In genomic region chr2:205683179-205683978, GRCh38 we compare ENCODE assay signal across 8 cellular contexts. TPM values are rescaled to one million over a fixed set of nuclear protein-coding genes. Genes with fewer than 3 reads are reported as not detected.
DNase-seq lines count a peak whose midpoint lies in the region; ATAC-seq and TF ChIP-seq lines count a peak whose summit lies in the region.

No MANE protein-coding gene starts in this region.

- no peak overlapping the region for H3K27ac ChIP-seq in iPS DF 6.9 (ENCODE audit: low read length)

- no peak overlapping the region for H3K27ac Mint-ChIP-seq in WTC11
- H3K27ac Mint-ChIP-seq in stimulated activated memory B cell treated with anti-CD40 and anti-IgM and Interleukin-4, amounts not matched to agents 10 μg/mL and 1 μg/mL and 100 μg/mL, for 72 hours = no peak overlapping the region

- H3K9me3 Mint-ChIP-seq in WTC11 = no peaks in the 10 kb centered on the region
- H3K9me3 Mint-ChIP-seq in stimulated activated memory B cell treated with anti-CD40 and anti-IgM and Interleukin-4, amounts not matched to agents 10 μg/mL and 1 μg/mL and 100 μg/mL, for 72 hours = no peaks in the 10 kb centered on the region

- TF ChIP-seq CTCF in WTC11 (IDR thresholded peaks at IDR 0.05) = no peak

- no peaks in the 10 kb centered on the region for H3K36me3 Mint-ChIP-seq in WTC11
- H3K36me3 Mint-ChIP-seq in stimulated activated memory B cell treated with anti-CD40 and anti-IgM and Interleukin-4, amounts not matched to agents 10 μg/mL and 1 μg/mL and 100 μg/mL, for 72 hours = no peaks in the 10 kb centered on the region

- H3K36me3 ChIP-seq in iPS DF 6.9 (ENCODE audit: control insufficient read depth, insufficient read depth, low read length) = no peaks in the 10 kb centered on the region

- CTCF ChIA-PET in WTC11 (lab: Charles Lee) = interaction anchor here (1.1 to 5.1 kb wide), 4 partner anchors 8 to 243 kb away, joined by 3 to 41 read pairs (median 5); no protein-coding TSS in a partner anchor

- H3K27me3 ChIP-seq in iPS DF 6.9 (ENCODE audit: control insufficient read depth, insufficient read depth, low read length) = peaks cover 20% of the 10 kb centered on the region; the same call in 1 of the 2 replicates

- H3K4me1 Mint-ChIP-seq in WTC11 = peaks cover 71% of the 10 kb centered on the region
- peaks cover 56% of the 10 kb centered on the region for H3K4me1 Mint-ChIP-seq in stimulated activated memory B cell treated with anti-CD40 and anti-IgM and Interleukin-4, amounts not matched to agents 10 μg/mL and 1 μg/mL and 100 μg/mL, for 72 hours

- H3K4me1 ChIP-seq in iPS DF 6.9 (ENCODE audit: control insufficient read depth, insufficient read depth, low read length) = peaks cover 8% of the 10 kb centered on the region

- no peaks in the 10 kb centered on the region for H3K9me3 ChIP-seq in iPS DF 6.9 (ENCODE audit: control insufficient read depth, insufficient read depth, low read length)

- POLR2A ChIA-PET in WTC11 (lab: Charles Lee) = interaction anchor here (1.2 to 1.7 kb wide), 2 partner anchors 12 to 37 kb away, joined by 5 to 11 read pairs; no protein-coding TSS in a partner anchor

- H3K4me3 Mint-ChIP-seq in WTC11 = peak overlapping the region; percentile 78
- peak overlapping the region; percentile 89 for H3K4me3 Mint-ChIP-seq in stimulated activated memory B cell treated with anti-CD40 and anti-IgM and Interleukin-4, amounts not matched to agents 10 μg/mL and 1 μg/mL and 100 μg/mL, for 72 hours

- H3K4me3 ChIP-seq in iPS DF 6.9 (ENCODE audit: low read length) = peak overlapping the region; percentile 26; the same call in 1 of the 2 replicates

- peak; percentile 41 for DNase-seq in NCI-H2227 treated with DMSO at 0.1 percent for 48 hours (lab: John Stamatoyannopoulos, UW)
- DNase-seq in NCI-H2227 (lab: John Stamatoyannopoulos, UW; ENCODE audit: unreplicated experiment) = no peak
- no peak for DNase-seq in WTC11 (ENCODE audit: low spot score)
- no peak for DNase-seq in iPS DF 6.9 (ENCODE audit: low read depth, low spot score)
- DNase-seq in Ammon's horn (ENCODE audit: low spot score) = no peak
- DNase-seq in ureter (ENCODE audit: low spot score) = no peak

- no CpG with 5 or more reads among the region's 9 CpGs for WGBS in iPS DF 6.9 (ENCODE audit: insufficient coverage, insufficient read length)

- ATAC-seq in WTC11 = no peak
- no peak for ATAC-seq in stimulated activated memory B cell treated with anti-CD40 and anti-IgM and Interleukin-4, amounts not matched to agents 10 μg/mL and 1 μg/mL and 100 μg/mL, for 72 hours
- no peak for ATAC-seq in HG03135 (IDR thresholded peaks at IDR 0.05; ENCODE audit: unreplicated experiment)

- peaks cover 63% of the 10 kb centered on the region for H3K27me3 Mint-ChIP-seq in WTC11 (ENCODE audit: low read depth)
- H3K27me3 Mint-ChIP-seq in stimulated activated memory B cell treated with anti-CD40 and anti-IgM and Interleukin-4, amounts not matched to agents 10 μg/mL and 1 μg/mL and 100 μg/mL, for 72 hours = peaks cover 34% of the 10 kb centered on the region

TF ChIP-seq in WTC11, 78 proteins besides CTCF, POLR2A, EP300 and RAD21:
- TF ChIP-seq ZNF423 (CRISPR knock-in tag; IDR thresholded peaks at IDR 0.05) = no peak
- TF ChIP-seq STAT6 (CRISPR knock-in tag; conservative IDR thresholded peaks at IDR 0.05; ENCODE audit: low read depth) = no peak
- TF ChIP-seq, protein P1, sequence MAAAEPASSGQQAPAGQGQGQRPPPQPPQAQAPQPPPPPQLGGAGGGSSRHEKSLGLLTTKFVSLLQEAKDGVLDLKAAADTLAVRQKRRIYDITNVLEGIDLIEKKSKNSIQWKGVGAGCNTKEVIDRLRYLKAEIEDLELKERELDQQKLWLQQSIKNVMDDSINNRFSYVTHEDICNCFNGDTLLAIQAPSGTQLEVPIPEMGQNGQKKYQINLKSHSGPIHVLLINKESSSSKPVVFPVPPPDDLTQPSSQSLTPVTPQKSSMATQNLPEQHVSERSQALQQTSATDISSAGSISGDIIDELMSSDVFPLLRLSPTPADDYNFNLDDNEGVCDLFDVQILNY (CRISPR knock-in tag; IDR thresholded peaks at IDR 0.05) = no peak
- TF ChIP-seq GRHL2 (CRISPR knock-in tag; IDR thresholded peaks at IDR 0.05; ENCODE audit: insufficient replicate concordance, severe bottlenecking) = no peak
- TF ChIP-seq TP53 (CRISPR knock-in tag; IDR thresholded peaks at IDR 0.05) = no peak
- TF ChIP-seq, protein P2, sequence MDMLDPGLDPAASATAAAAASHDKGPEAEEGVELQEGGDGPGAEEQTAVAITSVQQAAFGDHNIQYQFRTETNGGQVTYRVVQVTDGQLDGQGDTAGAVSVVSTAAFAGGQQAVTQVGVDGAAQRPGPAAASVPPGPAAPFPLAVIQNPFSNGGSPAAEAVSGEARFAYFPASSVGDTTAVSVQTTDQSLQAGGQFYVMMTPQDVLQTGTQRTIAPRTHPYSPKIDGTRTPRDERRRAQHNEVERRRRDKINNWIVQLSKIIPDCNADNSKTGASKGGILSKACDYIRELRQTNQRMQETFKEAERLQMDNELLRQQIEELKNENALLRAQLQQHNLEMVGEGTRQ (CRISPR knock-in tag; IDR thresholded peaks at IDR 0.05) = no peak
- no peak for TF ChIP-seq CBFB (CRISPR knock-in tag; IDR thresholded peaks at IDR 0.05; ENCODE audit: low read depth)
- TF ChIP-seq NFE2L1 (CRISPR knock-in tag; IDR thresholded peaks at IDR 0.05) = no peak
- no peak for TF ChIP-seq IRF1 (CRISPR knock-in tag; IDR thresholded peaks at IDR 0.05)

RNA-seq across cellular contexts. Expression of gene NRP2, which starts 1.1 kb away (rescaled TPM):
- total RNA-seq in WTC11 (2021) = 19.5 to 41.0 TPM (median 19.9 TPM) in 3 replicates
- total RNA-seq in ureter = 55.8 TPM
